19 cellular contexts compared by ENCODE assay signal in genomic region chr1:178019622-178020021, GRCh38. TPM values are rescaled to one million over a fixed set of nuclear protein-coding genes. Genes with fewer than 3 reads are reported as not detected.
DNase-seq lines count a peak whose midpoint lies in the region; ATAC-seq and TF ChIP-seq lines count a peak whose summit lies in the region.
"Had no signal": no experiment of that assay in that cellular context is flagged by ENCODE, and none has a peak within 500 bp of the region (broad histone marks: within the 10 kb centered on the region; RNA-seq: fewer than 3 reads in every experiment).

No MANE protein-coding gene starts in this region.

- no peak overlapping the region for H3K27ac Mint-ChIP-seq in mesothelial cell of epicardium
- H3K27ac Mint-ChIP-seq: B cell; CD8-positive, alpha-beta memory T cell; H9; IgD-negative memory B cell had no signal

- H3K27me3 ChIP-seq in RWPE2 (ENCODE audit: insufficient read depth, poor library complexity, severe bottlenecking) (no peaks in the 10 kb centered on the region), foreskin keratinocyte (no peaks in the 10 kb centered on the region)
- H3K27me3 ChIP-seq: BLaER1 treated with 17β-estradiol and CSF1 and Interleukin-3, amounts not matched to agents 10 nM and 100 nM had no signal

- peaks cover 30% of the 10 kb centered on the region for H3K9me3 Mint-ChIP-seq in mesothelial cell of epicardium

- ATAC-seq in RWPE2 (ENCODE audit: low read depth) (peak; percentile 61; the same call in 1 of the 3 replicates), foreskin keratinocyte (peak; percentile 85), SK-N-SH treated with all-trans-retinoic acid at 6 μM for 48 hours (no peak)
- ATAC-seq: GM12878 had no signal

- DNase-seq in NCI-H226 (peak; percentile 8), RWPE2 (ENCODE audit: low spot score) (no peak), foreskin keratinocyte (peak in 1 of 2 donors; percentile 54), NCI-H2107 treated with DMSO at 0.1 percent for 48 hours (lab: John Stamatoyannopoulos, UW; ENCODE audit: unreplicated experiment) (no peak), mesothelial cell of epicardium (ENCODE audit: low spot score in 2 of 2, unreplicated experiment in 2 of 2) (no peak)
- DNase-seq: CD8-positive, alpha-beta memory T cell; COR-L47; DMS 273 treated with DMSO at 0.1 percent for 48 hours; DND-41; EL; GOT3; H9 had no signal

- POLR2A ChIA-PET in HEK293 (lab: Yijun Ruan, JAX), result no interaction called here

- H3K36me3 ChIP-seq in HEK293 (ENCODE audit: control insufficient read depth in 2 of 2, insufficient read depth in 1 of 2, low read length in 2 of 2), result no peaks in the 10 kb centered on the region
- no peaks in the 10 kb centered on the region for H3K36me3 ChIP-seq in RWPE2 (ENCODE audit: low read depth)
- H3K36me3 ChIP-seq: BLaER1 treated with 17β-estradiol and CSF1 and Interleukin-3, amounts not matched to agents 10 nM and 100 nM had no signal

- peaks cover 18% of the 10 kb centered on the region for H3K36me3 Mint-ChIP-seq in mesothelial cell of epicardium
- H3K36me3 Mint-ChIP-seq: CD8-positive, alpha-beta memory T cell; IgD-negative memory B cell had no signal

- TF ChIP-seq CTCF in HEK293 (tag by site-specific recombination; IDR thresholded peaks at IDR 0.05) (no peak), RWPE2 (IDR thresholded peaks at IDR 0.05; ENCODE audit: poor library complexity, severe bottlenecking) (no peak), foreskin keratinocyte (conservative IDR thresholded peaks at IDR 0.05) (peak; percentile 2), mesothelial cell of epicardium (IDR thresholded peaks at IDR 0.05; ENCODE audit: unreplicated experiment) (no peak)

- CTCF ChIA-PET in HEK293 (lab: Yijun Ruan, JAX), result interaction anchor here (1.1 to 2.4 kb wide), 2 partner anchors 11 to 13 kb away, joined by 3 to 12 read pairs; no protein-coding TSS in a partner anchor

- H3K27ac ChIP-seq in HEK293 (ENCODE audit: extremely low read depth, low read depth, low read length) (no peak overlapping the region), RWPE2 (ENCODE audit: poor library complexity, severe bottlenecking) (no peak overlapping the region), foreskin keratinocyte (no peak overlapping the region)
- H3K27ac ChIP-seq: BLaER1 treated with 17β-estradiol and CSF1 and Interleukin-3, amounts not matched to agents 10 nM and 100 nM; HL-60 had no signal

- H3K4me1 Mint-ChIP-seq in mesothelial cell of epicardium, result no peaks in the 10 kb centered on the region
- H3K4me1 Mint-ChIP-seq: B cell; CD8-positive, alpha-beta memory T cell; H9; IgD-negative memory B cell had no signal

- no peak overlapping the region for H3K4me3 Mint-ChIP-seq in mesothelial cell of epicardium
- H3K4me3 Mint-ChIP-seq: B cell; CD8-positive, alpha-beta memory T cell; H9; IgD-negative memory B cell had no signal

- H3K4me3 ChIP-seq in HEK293 (ENCODE audit: low read depth, low read length) (no peak overlapping the region), RWPE2 (ENCODE audit: severe bottlenecking) (no peak overlapping the region)
- H3K4me3 ChIP-seq: BLaER1 treated with 17β-estradiol and CSF1 and Interleukin-3, amounts not matched to agents 10 nM and 100 nM; GM12878 had no signal

- no peaks in the 10 kb centered on the region for H3K9me3 ChIP-seq in HEK293 (ENCODE audit: control insufficient read depth, insufficient read depth, low read depth, low read length)
- no peaks in the 10 kb centered on the region for H3K9me3 ChIP-seq in RWPE2 (ENCODE audit: severe bottlenecking)

- no peaks in the 10 kb centered on the region for H3K4me1 ChIP-seq in HEK293 (ENCODE audit: control insufficient read depth, insufficient read depth, low read length)
- H3K4me1 ChIP-seq in RWPE2 (ENCODE audit: insufficient read depth, poor library complexity, severe bottlenecking), result no peaks in the 10 kb centered on the region
- H3K4me1 ChIP-seq in foreskin keratinocyte, result no peaks in the 10 kb centered on the region
- H3K4me1 ChIP-seq: BLaER1 treated with 17β-estradiol and CSF1 and Interleukin-3, amounts not matched to agents 10 nM and 100 nM had no signal

- H3K27me3 Mint-ChIP-seq in mesothelial cell of epicardium (ENCODE audit: low read depth), result peaks cover 1% of the 10 kb centered on the region

TF ChIP-seq in HEK293, 187 proteins besides CTCF, POLR2A, EP300 and RAD21:
- TF ChIP-seq FEZF1 (tag by site-specific recombination; IDR thresholded peaks at IDR 0.05) (no peak), SCRT1 (tag by site-specific recombination; IDR thresholded peaks at IDR 0.05; ENCODE audit: borderline replicate concordance) (peak; percentile 66; the same call in 1 of the 2 replicates), EGR2 (tag by site-specific recombination; IDR thresholded peaks at IDR 0.05; ENCODE audit: low read depth) (no peak), SCRT2 (tag by site-specific recombination; IDR thresholded peaks at IDR 0.05) (peak; percentile 73), ZNF701 (tag by site-specific recombination; IDR thresholded peaks at IDR 0.05) (no peak)

TF ChIP-seq in SK-N-SH treated with all-trans-retinoic acid at 6 μM for 48 hours, 23 proteins besides CTCF, POLR2A, EP300 and RAD21:
- TF ChIP-seq BACH2 (CRISPR knock-in tag; IDR thresholded peaks at IDR 0.05; ENCODE audit: borderline replicate concordance) (no peak), ZNF8 (CRISPR knock-in tag; IDR thresholded peaks at IDR 0.05) (no peak), ZNF70 (CRISPR knock-in tag; IDR thresholded peaks at IDR 0.05) (no peak), SNAI2 (CRISPR knock-in tag; IDR thresholded peaks at IDR 0.05) (no peak), ZNF565 (CRISPR knock-in tag; conservative IDR thresholded peaks at IDR 0.05; ENCODE audit: low read depth) (no peak), CREB5 (CRISPR knock-in tag; IDR thresholded peaks at IDR 0.05; ENCODE audit: low read depth) (no peak), ZFP30 (CRISPR knock-in tag; IDR thresholded peaks at IDR 0.05) (no peak), ISL1 (CRISPR knock-in tag; IDR thresholded peaks at IDR 0.05) (no peak), POU6F1 (CRISPR knock-in tag; IDR thresholded peaks at IDR 0.05; ENCODE audit: borderline replicate concordance, low read depth) (no peak)

RNA-seq across cellular contexts. Expression of gene SEC16B, which starts 49.8 kb away (rescaled TPM):
- total RNA-seq in foreskin keratinocyte (0.35 and 1.1 TPM in 2 replicates), mesothelial cell of epicardium (3.1 to 3.7 TPM (median 3.2 TPM) in 3 replicates)
- 0.16 and 0.39 TPM in 2 replicates for polyA plus RNA-seq in foreskin keratinocyte
- total RNA-seq: CD8-positive, alpha-beta memory T cell had no signal
- polyA plus RNA-seq: CD8-positive, alpha-beta memory T cell; IgD-negative memory B cell had no signal
